Comparison of ENCODE assay signal across 8 cellular contexts in the genomic region with DNA sequence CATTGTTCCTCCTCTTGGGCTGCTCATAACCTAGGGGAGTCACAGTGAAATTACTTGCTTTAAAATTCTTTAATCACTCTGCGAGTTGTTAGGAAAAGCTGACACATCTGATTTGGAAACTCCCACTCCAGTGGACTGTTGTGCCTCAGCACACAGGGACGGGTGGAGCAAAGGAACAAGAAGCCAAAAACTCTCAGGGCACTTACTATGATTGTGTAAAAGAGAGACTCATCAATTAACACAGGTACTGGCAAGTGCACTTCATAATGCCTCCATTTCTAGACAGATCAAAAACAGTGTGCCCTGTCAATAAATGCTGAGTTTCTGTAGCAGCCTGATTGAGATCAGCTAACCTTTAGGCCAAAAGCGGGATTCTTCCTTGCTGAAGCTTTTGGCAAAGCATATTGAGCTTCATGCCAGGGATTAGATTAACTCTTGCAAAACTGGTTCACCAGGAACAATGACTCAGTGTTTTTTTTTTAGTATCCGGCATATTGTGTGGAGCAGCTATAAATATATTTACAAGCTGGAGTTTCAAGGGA. TPM values are rescaled to one million over a fixed set of nuclear protein-coding genes. Genes with fewer than 3 reads are reported as not detected.
DNase-seq lines count a peak whose midpoint lies in the region; ATAC-seq, FAIRE-seq and TF ChIP-seq lines count a peak whose summit lies in the region.
"Had no signal": no experiment of that assay in that cellular context is flagged by ENCODE, and none has a peak within 500 bp of the region (broad histone marks: within the 10 kb centered on the region; RNA-seq: fewer than 3 reads in every experiment).

No MANE protein-coding gene starts in this region.

- H3K27ac ChIP-seq in brain microvascular endothelial cell = peak overlapping the region; percentile 4
- peak overlapping the region; percentile 59 to 63 for H3K27ac ChIP-seq in kidney (ENCODE audit: low read depth in 2 of 2, low read length in 2 of 2)
- H3K27ac ChIP-seq in upper lobe of left lung = peak overlapping the region; percentile 50 to 67 (median 55)

- no peak for TF ChIP-seq CTCF in brain microvascular endothelial cell (IDR thresholded peaks at IDR 0.05; ENCODE audit: low read depth, low read length, missing control alignments)
- TF ChIP-seq CTCF in kidney (IDR thresholded peaks at IDR 0.05; ENCODE audit: borderline replicate concordance, extremely low read depth, insufficient read depth) = no peak
- TF ChIP-seq CTCF in upper lobe of left lung (IDR thresholded peaks at IDR 0.05) = no peak

- no peak overlapping the region for H3K4me3 Mint-ChIP-seq in effector memory CD8-positive, alpha-beta T cell

- H3K27me3 Mint-ChIP-seq in effector memory CD8-positive, alpha-beta T cell = peaks cover 0 to 17% of the 10 kb centered on the region in 2 donors

- H3K27ac Mint-ChIP-seq in effector memory CD8-positive, alpha-beta T cell = no peak overlapping the region

- no peak for FAIRE-seq in kidney (lab: Jason Lieb, UNC)

- H3K9me3 ChIP-seq in kidney (ENCODE audit: control insufficient read depth in 1 of 2, low read length in 2 of 2) = no peaks in the 10 kb centered on the region
- no peaks in the 10 kb centered on the region for H3K9me3 ChIP-seq in upper lobe of left lung

- in situ Hi-C loops in brain microvascular endothelial cell (cut with HindIII; ENCODE audit: low pct_ligation_motif_present, low sequenced_read_pairs) = loop anchor here (25.0 kb wide), 1 partner anchor 215 kb away; a partner anchor contains a TSS

- H3K36me3 ChIP-seq in brain microvascular endothelial cell (replicated peaks) = no peaks in the 10 kb centered on the region
- H3K36me3 ChIP-seq in kidney (ENCODE audit: control insufficient read depth in 1 of 2, insufficient read depth in 2 of 2, low read length in 2 of 2) = no peaks in the 10 kb centered on the region
- H3K36me3 ChIP-seq in upper lobe of left lung = no peaks in the 10 kb centered on the region

- H3K9ac ChIP-seq in kidney (ENCODE audit: low read length in 2 of 2) = no peak overlapping the region

- peak in 2 of 4 donors; percentile 11 to 16 for TF ChIP-seq EP300 in upper lobe of left lung (IDR thresholded peaks at IDR 0.05)

- no peaks in the 10 kb centered on the region for H3K27me3 ChIP-seq in brain microvascular endothelial cell (replicated peaks)
- no peaks in the 10 kb centered on the region for H3K27me3 ChIP-seq in upper lobe of left lung

- intact Hi-C loops in kidney (cut with DNase I) = no loop called here

- H3K36me3 Mint-ChIP-seq in effector memory CD8-positive, alpha-beta T cell (ENCODE audit: insufficient read depth) = peaks cover 2% of the 10 kb centered on the region

- peak; percentile 67 to 77 for ATAC-seq in upper lobe of left lung (ENCODE audit: low FRiP score in 2 of 2)
- no peak for ATAC-seq in effector memory CD8-positive, alpha-beta T cell (replicated peaks)

- 20 to 24% methylated on average over 4 of the region's 4 CpGs for WGBS in upper lobe of left lung, 2 donors

- no peak overlapping the region for H3K4me3 ChIP-seq in brain microvascular endothelial cell (ENCODE audit: low read depth, low read length)
- peak overlapping the region in 1 of 2 donors; percentile 26 for H3K4me3 ChIP-seq in kidney (ENCODE audit: low read length in 2 of 2)
- H3K4me3 ChIP-seq in upper lobe of left lung = no peak overlapping the region

- TF ChIP-seq POLR2A in upper lobe of left lung (IDR thresholded peaks at IDR 0.05) = no peak

- H3K4me1 ChIP-seq in kidney (ENCODE audit: control insufficient read depth in 1 of 2, insufficient read depth in 1 of 2, low read depth in 1 of 2, low read length in 2 of 2) = peaks cover 2 to 3% of the 10 kb centered on the region in 2 donors
- H3K4me1 ChIP-seq in upper lobe of left lung = peaks cover 15 to 23% (median 19%) of the 10 kb centered on the region in 4 donors

- peaks cover 0 to 3% of the 10 kb centered on the region in 2 donors for H3K4me1 Mint-ChIP-seq in effector memory CD8-positive, alpha-beta T cell (ENCODE audit: low read depth in 2 of 2)

- peak; percentile 87 for DNase-seq in LoVo (ENCODE audit: low spot score)
- no peak for DNase-seq in brain microvascular endothelial cell
- DNase-seq in kidney = no peak
- DNase-seq in upper lobe of left lung = peak in 1 of 2 donors; percentile 40
- DNase-seq in NCI-H774 (lab: John Stamatoyannopoulos, UW) = no peak
- DNase-seq in effector memory CD8-positive, alpha-beta T cell = no peak
- no peak for DNase-seq in HK-2 (ENCODE audit: unreplicated experiment)
- DNase-seq: activated effector memory CD4-positive, alpha-beta T cell treated with anti-CD3 and anti-CD28 coated beads, Interleukin-2, amount 50 U/mL, for 16 hours had no signal

- no peaks in the 10 kb centered on the region for H3K9me3 Mint-ChIP-seq in effector memory CD8-positive, alpha-beta T cell

RNA-seq across cellular contexts. Expression of a gene that starts 55.9 kb away (rescaled TPM):
- total RNA-seq in kidney = 0.25 TPM
- polyA plus RNA-seq in kidney (ENCODE audit: insufficient read depth, low read depth, low replicate concordance) = 1.2 TPM
- total RNA-seq in upper lobe of left lung = under 1 TPM in 1 of 6 donors, not detected in 5; 0.67 TPM

Comparison
In these comparisons a context has a peak if more than half of its experiments do, and no peak if none do; other contexts are left out.
1. H3K27ac ChIP-seq: peak in every context shown above with its lines; median percentile 61 in kidney; 55 in upper lobe of left lung; 4 in brain microvascular endothelial cell.